In genomic region chr4:109411964-109412363, GRCh38 we compare ENCODE assay signal across 13 cellular contexts. TPM values are rescaled to one million over a fixed set of nuclear protein-coding genes. Genes with fewer than 3 reads are reported as not detected.
DNase-seq lines count a peak whose midpoint lies in the region; ATAC-seq and TF ChIP-seq lines count a peak whose summit lies in the region.
"Had no signal": no experiment of that assay in that cellular context is flagged by ENCODE, and none has a peak within 500 bp of the region (broad histone marks: within the 10 kb centered on the region; RNA-seq: fewer than 3 reads in every experiment).

No MANE protein-coding gene starts in this region.

- H3K4me3 ChIP-seq in mammary epithelial cell (replicated peaks in 1 of 3; ENCODE audit: insufficient read depth in 1 of 3, low read depth in 2 of 3, low read length in 3 of 3) = no peak overlapping the region
- no peak overlapping the region for H3K4me3 ChIP-seq in SK-N-MC
- H3K4me3 ChIP-seq in testis = no peak overlapping the region
- no peak overlapping the region for H3K4me3 ChIP-seq in sigmoid colon
- no peak overlapping the region for H3K4me3 ChIP-seq in PC-9
- no peak overlapping the region for H3K4me3 ChIP-seq in effector memory CD4-positive, alpha-beta T cell (ENCODE audit: insufficient read depth, low read depth, low read length, poor library complexity, severe bottlenecking)
- H3K4me3 ChIP-seq: esophagus muscularis mucosa, mucosa of descending colon, upper lobe of left lung had no signal

- CTCF ChIA-PET in MCF 10A (lab: Yijun Ruan, JAX) (interaction anchor here (0.5 to 1.4 kb wide), 9 partner anchors 10 to 888 kb away, joined by 3 to 8 read pairs (median 3); partner anchors contain the start of genes CASP6 and SEC24B), mammary epithelial cell (lab: Charles Lee; ENCODE audit: low non-redundant PET) (interaction anchor here (0.6 kb wide), 1 partner anchor 16 kb away, joined by 11 read pairs; no protein-coding TSS in a partner anchor), PC-9 (lab: Charles Lee) (no interaction called here)

- H3K36me3 ChIP-seq in mammary epithelial cell (ENCODE audit: insufficient read depth, low read length) (no peaks in the 10 kb centered on the region), SK-N-MC (ENCODE audit: insufficient read depth, low read length) (no peaks in the 10 kb centered on the region), testis (ENCODE audit: low read depth, missing control alignments) (no peaks in the 10 kb centered on the region), sigmoid colon (no peaks in the 10 kb centered on the region), PC-9 (ENCODE audit: low read depth) (no peaks in the 10 kb centered on the region)
- H3K36me3 ChIP-seq in effector memory CD4-positive, alpha-beta T cell (ENCODE audit: control insufficient read depth, insufficient read depth, low read length) = no peaks in the 10 kb centered on the region
- H3K36me3 ChIP-seq: esophagus muscularis mucosa, upper lobe of left lung had no signal

- POLR2A ChIA-PET in MCF 10A (lab: Yijun Ruan, JAX) (interaction anchor here (1.1 kb wide), 1 partner anchor 733 kb away, joined by 4 read pairs; no protein-coding TSS in a partner anchor), PC-9 (lab: Charles Lee; ENCODE audit: unreplicated experiment) (no interaction called here)

- no peaks in the 10 kb centered on the region for H3K27me3 Mint-ChIP-seq in MCF 10A (ENCODE audit: insufficient read depth, unreplicated experiment)

- H3K9me2 ChIP-seq in PC-9 (ENCODE audit: insufficient read depth) = no peaks in the 10 kb centered on the region

- dilution Hi-C loops in mammary epithelial cell (cut with HindIII; ENCODE audit: low sequenced_read_pairs) = no loop called here

- no peak overlapping the region for H2AFZ ChIP-seq in mammary epithelial cell (ENCODE audit: low read depth, low read length)
- H2AFZ ChIP-seq in PC-9 = no peak overlapping the region

- no peak for TF ChIP-seq CTCF in MCF 10A (IDR thresholded peaks at IDR 0.05; ENCODE audit: unreplicated experiment)
- TF ChIP-seq CTCF in mammary epithelial cell (conservative IDR thresholded peaks at IDR 0.05 in 1 of 2, IDR thresholded peaks at IDR 0.05 in 1 of 2; ENCODE audit: extremely low read depth in 1 of 2, insufficient read depth in 1 of 2, low read depth in 1 of 2, low read length in 2 of 2) = no peak
- no peak for TF ChIP-seq CTCF in testis (IDR thresholded peaks at IDR 0.05)
- TF ChIP-seq CTCF in sigmoid colon (IDR thresholded peaks at IDR 0.05) = no peak
- TF ChIP-seq CTCF in PC-9 (conservative IDR thresholded peaks at IDR 0.05) = no peak

- peaks cover 13% of the 10 kb centered on the region for H3K4me1 Mint-ChIP-seq in MCF 10A (ENCODE audit: insufficient read depth, unreplicated experiment)

- WGBS in mammary epithelial cell (ENCODE audit: low coverage, missing lambda C conversion rate) = 98% methylated on average over 2 of the region's 2 CpGs
- 67 to 75% methylated on average over 2 of the region's 2 CpGs for WGBS in testis, 2 donors
- 66 to 76% methylated on average over 2 of the region's 2 CpGs for WGBS in sigmoid colon, 2 donors

- no peaks in the 10 kb centered on the region for H4K20me1 ChIP-seq in mammary epithelial cell (ENCODE audit: insufficient read depth, low read length)
- no peaks in the 10 kb centered on the region for H4K20me1 ChIP-seq in PC-9 (ENCODE audit: insufficient read depth)

- H3K27ac Mint-ChIP-seq in MCF 10A (ENCODE audit: low read depth, unreplicated experiment) = no peak overlapping the region

- DNase-seq in MCF 10A (ENCODE audit: unreplicated experiment) (peak; percentile 16), mammary epithelial cell (no peak), SK-N-MC (ENCODE audit: low read depth, low spot score) (no peak), left cardiac atrium (peak; percentile 50), testis (peak; percentile 32), sigmoid colon (no peak), PC-9 (no peak)
- DNase-seq in effector memory CD4-positive, alpha-beta T cell = no peak
- DNase-seq: activated naive CD4-positive, alpha-beta T cell treated with anti-CD3 and anti-CD28 coated beads, Interleukin-2, amount 50 U/mL, for 16 hours; mucosa of descending colon; NCI-H1048; upper lobe of left lung had no signal

- no peak overlapping the region for H3K27ac ChIP-seq in mammary epithelial cell (ENCODE audit: insufficient read depth, low read depth, low read length)
- H3K27ac ChIP-seq in SK-N-MC = peak overlapping the region; percentile 76; the same call in 1 of the 2 replicates
- H3K27ac ChIP-seq in testis = no peak overlapping the region
- H3K27ac ChIP-seq in sigmoid colon = no peak overlapping the region
- no peak overlapping the region for H3K27ac ChIP-seq in PC-9
- no peak overlapping the region for H3K27ac ChIP-seq in effector memory CD4-positive, alpha-beta T cell (ENCODE audit: insufficient read depth, low read length, poor library complexity, severe bottlenecking)
- H3K27ac ChIP-seq: esophagus muscularis mucosa, upper lobe of left lung had no signal

- no peaks in the 10 kb centered on the region for H3K36me3 Mint-ChIP-seq in MCF 10A (ENCODE audit: insufficient read depth, unreplicated experiment)

- H3F3A ChIP-seq in PC-9 (ENCODE audit: insufficient read depth, low read depth) = no peaks in the 10 kb centered on the region

- H3K9me3 Mint-ChIP-seq in MCF 10A (ENCODE audit: unreplicated experiment) = no peaks in the 10 kb centered on the region

- no peaks in the 10 kb centered on the region for H3K9me3 ChIP-seq in mammary epithelial cell (replicated peaks; ENCODE audit: insufficient read depth, low read length)
- H3K9me3 ChIP-seq in SK-N-MC (ENCODE audit: low read depth, low read length) = no peaks in the 10 kb centered on the region
- H3K9me3 ChIP-seq in testis = no peaks in the 10 kb centered on the region
- H3K9me3 ChIP-seq in sigmoid colon = no peaks in the 10 kb centered on the region
- no peaks in the 10 kb centered on the region for H3K9me3 ChIP-seq in PC-9 (ENCODE audit: insufficient read depth, low read depth)
- H3K9me3 ChIP-seq in effector memory CD4-positive, alpha-beta T cell (ENCODE audit: control insufficient read depth, low read length) = no peaks in the 10 kb centered on the region
- H3K9me3 ChIP-seq: esophagus muscularis mucosa, mucosa of descending colon, upper lobe of left lung had no signal

- H3K4me2 ChIP-seq in mammary epithelial cell (ENCODE audit: insufficient read depth, low read depth, low read length) (no peak overlapping the region), PC-9 (no peak overlapping the region)

- peak; percentile 70 to 80 for ATAC-seq in left cardiac atrium
- ATAC-seq: mucosa of descending colon had no signal

- H3K4me3 Mint-ChIP-seq in MCF 10A (ENCODE audit: unreplicated experiment) = no peak overlapping the region

- peaks cover 9% of the 10 kb centered on the region for H3K4me1 ChIP-seq in mammary epithelial cell (ENCODE audit: insufficient read depth, low read length)
- no peaks in the 10 kb centered on the region for H3K4me1 ChIP-seq in testis
- no peaks in the 10 kb centered on the region for H3K4me1 ChIP-seq in sigmoid colon
- no peaks in the 10 kb centered on the region for H3K4me1 ChIP-seq in PC-9 (replicated peaks; ENCODE audit: insufficient read depth)
- no peaks in the 10 kb centered on the region for H3K4me1 ChIP-seq in effector memory CD4-positive, alpha-beta T cell (ENCODE audit: control insufficient read depth, insufficient read depth, low read length, poor library complexity, severe bottlenecking)
- H3K4me1 ChIP-seq: esophagus muscularis mucosa, upper lobe of left lung had no signal

- in situ Hi-C loops in mammary epithelial cell (cut with MboI; ENCODE audit: low sequenced_read_pairs in 2 of 2) = loop anchor here in 1 of 2 donors (25.0 kb wide), 1 partner anchor 575 kb away; no protein-coding TSS in a partner anchor

- TF ChIP-seq POLR2A in testis (IDR thresholded peaks at IDR 0.05) = no peak
- no peak for TF ChIP-seq POLR2A in sigmoid colon (IDR thresholded peaks at IDR 0.05)

- no peak for TF ChIP-seq EP300 in sigmoid colon (IDR thresholded peaks at IDR 0.05)

- BruUV-seq in MCF 10A (replicated peaks; lab: Mats Ljungman, UMichigan) (no TSS peak), mammary epithelial cell (replicated peaks; lab: Mats Ljungman, UMichigan) (no TSS peak), PC-9 (replicated peaks; lab: Mats Ljungman, UMichigan) (no TSS peak)

- H3K9ac ChIP-seq in mammary epithelial cell (ENCODE audit: insufficient read depth, low read length) (no peak overlapping the region), SK-N-MC (ENCODE audit: insufficient read length) (no peak overlapping the region)

- H3K27me3 ChIP-seq in mammary epithelial cell (ENCODE audit: insufficient read depth, low read length) = no peaks in the 10 kb centered on the region
- no peaks in the 10 kb centered on the region for H3K27me3 ChIP-seq in testis
- H3K27me3 ChIP-seq in sigmoid colon = no peaks in the 10 kb centered on the region
- no peaks in the 10 kb centered on the region for H3K27me3 ChIP-seq in PC-9 (ENCODE audit: insufficient read depth, low read depth)
- H3K27me3 ChIP-seq in effector memory CD4-positive, alpha-beta T cell (replicated peaks; ENCODE audit: control insufficient read depth, insufficient read depth, low read length, poor library complexity, severe bottlenecking) = no peaks in the 10 kb centered on the region
- H3K27me3 ChIP-seq: esophagus muscularis mucosa, upper lobe of left lung had no signal

- intact Hi-C loops in MCF 10A (cut with micrococcal nuclease) = no loop called here
- intact Hi-C loops in mammary epithelial cell (cut with micrococcal nuclease) = no loop called here
- intact Hi-C loops in left cardiac atrium (cut with DNase I) = no loop called here
- intact Hi-C loops in testis (cut with DNase I; ENCODE audit: low total_unique reads) = no loop called here
- intact Hi-C loops in sigmoid colon (cut with DNase I) = no loop called here
- intact Hi-C loops in PC-9 (cut with micrococcal nuclease; ENCODE audit: unreplicated experiment) = no loop called here

- H3K79me2 ChIP-seq in mammary epithelial cell (ENCODE audit: insufficient read depth, low read length) = no peaks in the 10 kb centered on the region
- no peaks in the 10 kb centered on the region for H3K79me2 ChIP-seq in PC-9 (ENCODE audit: low read depth)

RNA-seq across cellular contexts. Expression of gene SEC24B, which starts 21.7 kb away (rescaled TPM):
- 33.9 and 35.0 TPM in 2 replicates for total RNA-seq in MCF 10A (2022)
- total RNA-seq in mammary epithelial cell = 10 to 100 TPM; 22.0 to 34.7 TPM
- polyA plus RNA-seq in mammary epithelial cell = 44.8 TPM
- 63.1 TPM for polyA minus RNA-seq in mammary epithelial cell
- 10 to 100 TPM; 25.5 to 28.6 TPM for total RNA-seq in left cardiac atrium
- 10 to 100 TPM; 36.0 to 38.6 TPM for total RNA-seq in testis
- 22.7 TPM for polyA plus RNA-seq in testis (ENCODE audit: insufficient read depth, low read depth, low replicate concordance)
- 10 to 100 TPM; 35.3 to 41.8 (median 40.0) TPM for total RNA-seq in sigmoid colon
- polyA plus RNA-seq in sigmoid colon = 10 to 100 TPM in 2 of 3 donors, 1 to 10 TPM in 1; 9.7 to 12.0 (median 10.2) TPM
- 14.3 and 21.7 TPM in 2 replicates for total RNA-seq in PC-9 (2021)

Comparison
In these comparisons a context has a peak if more than half of its experiments do, and no peak if none do; other contexts are left out.
1. DNase-seq: peak in MCF 10A (single experiment), left cardiac atrium (single experiment) and testis (single experiment); none in mammary epithelial cell (single experiment), SK-N-MC (single experiment), sigmoid colon (single experiment), PC-9 (0 of 2) and effector memory CD4-positive, alpha-beta T cell (0 of 3).